Comparison of ENCODE assay signal across 36 cellular contexts in the genomic region with DNA sequence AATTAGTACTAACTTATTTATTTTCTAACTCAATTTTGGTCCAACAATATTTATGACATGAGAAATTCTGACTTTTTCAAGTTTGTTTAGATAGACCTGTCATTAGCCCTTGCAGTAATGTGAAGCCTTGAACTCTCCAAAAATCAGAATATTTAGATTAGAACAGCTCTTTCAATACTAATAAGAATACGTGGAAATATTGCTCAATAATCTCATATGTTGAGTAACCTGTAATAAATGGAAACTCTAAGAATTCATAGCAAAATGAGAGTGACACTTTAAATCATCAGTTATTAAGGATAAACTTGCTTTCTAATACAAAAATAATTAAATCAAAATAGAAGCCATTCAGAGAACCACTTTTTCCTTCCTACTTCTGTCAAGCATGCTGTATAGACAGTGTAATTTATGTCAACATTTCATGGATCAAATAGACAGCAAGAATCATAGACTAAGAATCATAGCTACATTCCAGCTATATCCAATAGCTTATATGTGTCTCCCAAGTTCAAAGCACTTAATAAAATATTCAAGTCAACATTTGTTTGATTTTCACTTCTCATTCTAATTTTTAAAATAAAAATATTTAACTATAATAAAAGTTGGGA.
A peak's percentile ranks its signal among the peaks of the same experiment; 100 is the strongest.
DNase-seq lines count a peak whose midpoint lies in the region; ATAC-seq, FAIRE-seq and TF ChIP-seq lines count a peak whose summit lies in the region.
"Had no signal": no experiment of that assay in that cellular context is flagged by ENCODE, and none has a peak within 500 bp of the region (broad histone marks: within the 10 kb centered on the region; RNA-seq: fewer than 3 reads in every experiment).

No MANE protein-coding gene starts in this region.

- no peak overlapping the region for H3K56ac ChIP-seq in IMR-90 (ENCODE audit: extremely low read depth, insufficient read depth, low read length)

- H2BK20ac ChIP-seq in IMR-90 (ENCODE audit: low read depth, low read length) = no peak overlapping the region

- WGBS in HepG2 (ENCODE audit: low lambda C conversion rate) = 0% methylated on average over 1 of the region's 1 CpG
- WGBS in right lobe of liver (ENCODE audit: insufficient coverage, low coverage, low lambda C conversion rate, missing lambda C conversion rate) = 19% methylated on average over 1 of the region's 1 CpG
- WGBS in IMR-90 (ENCODE audit: extremely low coverage in 2 of 2, insufficient read length in 1 of 2), 2 experiments = no CpG with 5 or more reads among the region's 1 CpG
- 0% methylated on average over 1 of the region's 1 CpG for WGBS in K562 (ENCODE audit: insufficient coverage, low coverage, missing lambda C conversion rate)

- CTCF ChIA-PET in HepG2 (lab: Yijun Ruan, JAX; ENCODE audit: low intra/inter-chr PET ratio, low total read pairs) = no interaction called here
- CTCF ChIA-PET in IMR-90 (lab: Yijun Ruan, JAX) = no interaction called here
- CTCF ChIA-PET in K562 (lab: Yijun Ruan, JAX; ENCODE audit: low intra/inter-chr PET ratio) = no interaction called here

- H3K27ac Mint-ChIP-seq in stimulated activated effector memory CD8-positive, alpha-beta T cell treated with anti-CD3 and anti-CD28 coated beads, Interleukin-12 subunit alpha, Interleukin-12 subunit beta, amount 100 ng/mL, for 72 hours = no peak overlapping the region
- H3K27ac Mint-ChIP-seq: B cell; CD14-positive monocyte; CD4-positive, alpha-beta memory T cell; CD4-positive, alpha-beta T cell; CD4-positive, CD25-positive, alpha-beta regulatory T cell; CD8-positive, alpha-beta memory T cell; CD8-positive, alpha-beta T cell had no signal

- no peak overlapping the region for H3K18ac ChIP-seq in IMR-90 (ENCODE audit: low read depth, low read length)

- no peaks in the 10 kb centered on the region for H3K36me3 Mint-ChIP-seq in stimulated activated effector memory CD8-positive, alpha-beta T cell treated with anti-CD3 and anti-CD28 coated beads, Interleukin-12 subunit alpha, Interleukin-12 subunit beta, amount 100 ng/mL, for 72 hours
- H3K36me3 Mint-ChIP-seq: CD14-positive monocyte; CD4-positive, alpha-beta memory T cell; CD4-positive, CD25-positive, alpha-beta regulatory T cell; CD8-positive, alpha-beta memory T cell; CD8-positive, alpha-beta T cell had no signal

- POLR2A ChIA-PET in HepG2 (lab: Yijun Ruan, JAX) (no interaction called here), IMR-90 (lab: Charles Lee; ENCODE audit: unreplicated experiment) (no interaction called here), K562 (lab: Yijun Ruan, JAX) (no interaction called here)

- peaks cover 18% of the 10 kb centered on the region for H3K9me3 Mint-ChIP-seq in stimulated activated effector memory CD8-positive, alpha-beta T cell treated with anti-CD3 and anti-CD28 coated beads, Interleukin-12 subunit alpha, Interleukin-12 subunit beta, amount 100 ng/mL, for 72 hours

- no peak overlapping the region for H3K4ac ChIP-seq in IMR-90 (ENCODE audit: low read depth, low read length)

- no peaks in the 10 kb centered on the region for H3K9me1 ChIP-seq in IMR-90 (ENCODE audit: insufficient read depth, low read length)
- H3K9me1 ChIP-seq in K562 (ENCODE audit: control insufficient read depth, insufficient read depth, low read length) = no peaks in the 10 kb centered on the region

- BruUV-seq in HepG2 (replicated peaks; lab: Mats Ljungman, UMichigan) (no TSS peak), IMR-90 (replicated peaks; lab: Mats Ljungman, UMichigan) (no TSS peak), K562 (replicated peaks; lab: Mats Ljungman, UMichigan) (no TSS peak)

- no peak overlapping the region for H2BK5ac ChIP-seq in IMR-90 (ENCODE audit: low read depth, low read length, poor library complexity, severe bottlenecking)

- H4K20me1 ChIP-seq in HepG2 (ENCODE audit: insufficient read depth, low read length) (no peaks in the 10 kb centered on the region), IMR-90 (ENCODE audit: insufficient read depth, low read length) (no peaks in the 10 kb centered on the region), K562 (replicated peaks; ENCODE audit: control insufficient read depth, insufficient read depth, low read length) (no peaks in the 10 kb centered on the region), neural cell (ENCODE audit: insufficient read depth) (no peaks in the 10 kb centered on the region)
- H4K20me1 ChIP-seq: BLaER1; BLaER1 treated with 17β-estradiol and CSF1 and Interleukin-3, amounts not matched to agents 10 nM and 100 nM had no signal

- no peaks in the 10 kb centered on the region for H3K4me1 Mint-ChIP-seq in stimulated activated effector memory CD8-positive, alpha-beta T cell treated with anti-CD3 and anti-CD28 coated beads, Interleukin-12 subunit alpha, Interleukin-12 subunit beta, amount 100 ng/mL, for 72 hours
- H3K4me1 Mint-ChIP-seq: B cell; CD14-positive monocyte; CD4-positive, alpha-beta memory T cell; CD4-positive, CD25-positive, alpha-beta regulatory T cell; CD8-positive, alpha-beta memory T cell had no signal

- in situ Hi-C loops in HepG2 (cut with HindIII; ENCODE audit: extremely low pct_ligation_motif_present, low pct_unique_long_range_greater_than_20kb) = no loop called here
- in situ Hi-C loops in IMR-90 (cut with MboI; ENCODE audit: low sequenced_read_pairs) = no loop called here
- in situ Hi-C loops in K562 (cut with MboI) = no loop called here

- no peak overlapping the region for H3K4me3 ChIP-seq in HepG2 (replicated peaks in 1 of 3; ENCODE audit: insufficient read depth in 1 of 3, low read depth in 2 of 3, low read length in 3 of 3)
- H3K4me3 ChIP-seq in right lobe of liver = no peak overlapping the region
- H3K4me3 ChIP-seq in IMR-90 (ENCODE audit: insufficient read depth, low read depth, low read length) = no peak overlapping the region
- H3K4me3 ChIP-seq in K562 = no peak overlapping the region
- no peak overlapping the region for H3K4me3 ChIP-seq in neural cell (ENCODE audit: low read length)
- H3K4me3 ChIP-seq: A549; BLaER1; BLaER1 treated with 17β-estradiol and CSF1 and Interleukin-3, amounts not matched to agents 10 nM and 100 nM had no signal

- H3K4me2 ChIP-seq in HepG2 (ENCODE audit: low read depth, low read length) (no peak overlapping the region), IMR-90 (ENCODE audit: low read depth, low read length) (no peak overlapping the region), K562 (ENCODE audit: insufficient read depth, low read length) (no peak overlapping the region), neural cell (ENCODE audit: low read length) (no peak overlapping the region)
- H3K4me2 ChIP-seq: A549; BLaER1; BLaER1 treated with 17β-estradiol and CSF1 and Interleukin-3, amounts not matched to agents 10 nM and 100 nM had no signal

- FAIRE-seq in HepG2 (lab: Jason Lieb, UNC) (no peak), K562 (lab: Jason Lieb, UNC) (no peak)
- FAIRE-seq: A204.1, A549, D721Med had no signal

- no peak overlapping the region for H4K91ac ChIP-seq in IMR-90 (ENCODE audit: insufficient read depth, low read depth, low read length)

- TF ChIP-seq EP300 in HepG2 (IDR thresholded peaks at IDR 0.05; ENCODE audit: low read depth in 2 of 2, low read length in 2 of 2) = no peak
- TF ChIP-seq EP300 in HepG2 (CRISPR knock-in tag; IDR thresholded peaks at IDR 0.05; ENCODE audit: borderline replicate concordance) = no peak
- TF ChIP-seq EP300 in K562 (IDR thresholded peaks at IDR 0.05; ENCODE audit: low read length) = no peak
- TF ChIP-seq EP300 in neural cell (conservative IDR thresholded peaks at IDR 0.05; ENCODE audit: poor library complexity, severe bottlenecking) = peak; percentile 83

- no peak overlapping the region for H3K4me3 Mint-ChIP-seq in stimulated activated effector memory CD8-positive, alpha-beta T cell treated with anti-CD3 and anti-CD28 coated beads, Interleukin-12 subunit alpha, Interleukin-12 subunit beta, amount 100 ng/mL, for 72 hours
- H3K4me3 Mint-ChIP-seq: B cell; CD14-positive monocyte; CD4-positive, alpha-beta memory T cell; CD4-positive, alpha-beta T cell; CD4-positive, CD25-positive, alpha-beta regulatory T cell; CD8-positive, alpha-beta memory T cell; CD8-positive, alpha-beta T cell had no signal

- H3K27me3 ChIP-seq in HepG2 (ENCODE audit: control insufficient read depth in 1 of 2, insufficient read depth in 2 of 2, low read length in 2 of 2) (no peaks in the 10 kb centered on the region; a peak in 2 of 5 replicates), right lobe of liver (no peaks in the 10 kb centered on the region), IMR-90 (ENCODE audit: control insufficient read depth, insufficient read depth, low read length) (no peaks in the 10 kb centered on the region), K562 (ENCODE audit: control insufficient read depth in 2 of 2, insufficient read depth in 2 of 2, low read length in 2 of 2) (no peaks in the 10 kb centered on the region), neural cell (ENCODE audit: insufficient read depth, low read depth, low read length) (no peaks in the 10 kb centered on the region)
- H3K27me3 ChIP-seq: BE2C; BLaER1; BLaER1 treated with 17β-estradiol and CSF1 and Interleukin-3, amounts not matched to agents 10 nM and 100 nM had no signal

- no peak for TF ChIP-seq POLR2A in HepG2 (IDR thresholded peaks at IDR 0.05; ENCODE audit: insufficient read depth in 1 of 2, low read depth in 2 of 2, low read length in 2 of 2)
- TF ChIP-seq POLR2A in right lobe of liver (IDR thresholded peaks at IDR 0.05) = no peak
- TF ChIP-seq POLR2A in IMR-90 (IDR thresholded peaks at IDR 0.05; ENCODE audit: low read depth, low read length) = no peak
- no peak for TF ChIP-seq POLR2A in K562 (conservative IDR thresholded peaks at IDR 0.05)

- H3K79me2 ChIP-seq in HepG2 (ENCODE audit: insufficient read depth, low read length) = no peaks in the 10 kb centered on the region
- no peaks in the 10 kb centered on the region for H3K79me2 ChIP-seq in K562 (ENCODE audit: control insufficient read depth, insufficient read depth, low read length)
- H3K79me2 ChIP-seq in neural cell (replicated peaks; ENCODE audit: insufficient read depth, low read length) = no peaks in the 10 kb centered on the region

- intact Hi-C loops in HepG2 (cut with micrococcal nuclease; ENCODE audit: unreplicated experiment) (no loop called here), right lobe of liver (cut with DNase I) (no loop called here), IMR-90 (cut with micrococcal nuclease) (no loop called here), K562 (cut with micrococcal nuclease) (no loop called here)

- H2BK120ac ChIP-seq in IMR-90 (ENCODE audit: low read depth, low read length) = no peak overlapping the region

- no peaks in the 10 kb centered on the region for H3K36me3 ChIP-seq in HepG2 (replicated peaks in 1 of 2; ENCODE audit: control insufficient read depth in 1 of 2, insufficient read depth in 2 of 2, low read length in 2 of 2)
- H3K36me3 ChIP-seq in right lobe of liver = no peaks in the 10 kb centered on the region
- no peaks in the 10 kb centered on the region for H3K36me3 ChIP-seq in IMR-90 (ENCODE audit: control insufficient read depth, insufficient read depth, low read length)
- no peaks in the 10 kb centered on the region for H3K36me3 ChIP-seq in K562 (ENCODE audit: control insufficient read depth, insufficient read depth, low read length)
- no peaks in the 10 kb centered on the region for H3K36me3 ChIP-seq in neural cell (ENCODE audit: insufficient read depth, low read length)
- H3K36me3 ChIP-seq: BE2C; BLaER1; BLaER1 treated with 17β-estradiol and CSF1 and Interleukin-3, amounts not matched to agents 10 nM and 100 nM had no signal

- H3K4me1 ChIP-seq in HepG2 (ENCODE audit: insufficient read depth, low read length) (no peaks in the 10 kb centered on the region), right lobe of liver (no peaks in the 10 kb centered on the region), IMR-90 (ENCODE audit: control insufficient read depth, insufficient read depth, low read length) (no peaks in the 10 kb centered on the region), K562 (replicated peaks in 1 of 2; ENCODE audit: control insufficient read depth in 2 of 2, insufficient read depth in 2 of 2, low read length in 2 of 2) (no peaks in the 10 kb centered on the region)
- H3K4me1 ChIP-seq: A549; BE2C; BLaER1; BLaER1 treated with 17β-estradiol and CSF1 and Interleukin-3, amounts not matched to agents 10 nM and 100 nM; Caco-2 had no signal

- no peaks in the 10 kb centered on the region for H3K79me1 ChIP-seq in IMR-90 (ENCODE audit: low read depth in 1 of 2, low read length in 2 of 2)

- no peak overlapping the region for H2BK15ac ChIP-seq in IMR-90 (ENCODE audit: low read depth, low read length)

- TF ChIP-seq CTCF in HepG2 (CRISPR knock-in tag; IDR thresholded peaks at IDR 0.05) = no peak
- no peak for TF ChIP-seq CTCF in right lobe of liver (IDR thresholded peaks at IDR 0.05)
- no peak for TF ChIP-seq CTCF in IMR-90 (conservative IDR thresholded peaks at IDR 0.05; ENCODE audit: low read depth, low read length)
- no peak for TF ChIP-seq CTCF in K562 (IDR thresholded peaks at IDR 0.05 in 2 of 3, conservative IDR thresholded peaks at IDR 0.05 in 1 of 3; ENCODE audit: insufficient read depth in 2 of 3, low read depth in 1 of 3, low read length in 3 of 3)
- no peak for TF ChIP-seq CTCF in neural cell (IDR thresholded peaks at IDR 0.05; ENCODE audit: poor library complexity, severe bottlenecking)

- H2AK9ac ChIP-seq in IMR-90 (replicated peaks; ENCODE audit: low read depth, low read length, poor library complexity) = no peak overlapping the region

- H3K9me2 ChIP-seq in neural cell (ENCODE audit: insufficient read depth, low read length) = no peaks in the 10 kb centered on the region

- H3K9me3 ChIP-seq in HepG2 (ENCODE audit: low read length) (0 out of 2 replicates have a peak, but pooled peaks cover 5% of the 10 kb centered on the region), right lobe of liver (no peaks in the 10 kb centered on the region), IMR-90 (ENCODE audit: control insufficient read depth, insufficient read depth, low read length) (peaks cover 12% of the 10 kb centered on the region), K562 (replicated peaks; ENCODE audit: control insufficient read depth, insufficient read depth, low read depth, low read length) (no peaks in the 10 kb centered on the region), neural cell (ENCODE audit: low read length) (no peaks in the 10 kb centered on the region)
- H3K9me3 ChIP-seq: BE2C; BLaER1; BLaER1 treated with 17β-estradiol and CSF1 and Interleukin-3, amounts not matched to agents 10 nM and 100 nM; Caco-2 had no signal

- H4K5ac ChIP-seq in IMR-90 (ENCODE audit: low read depth, low read length) = no peak overlapping the region

- no peak overlapping the region for H3K27ac ChIP-seq in HepG2 (ENCODE audit: extremely low read length, insufficient read depth, low read length)
- H3K27ac ChIP-seq in right lobe of liver = no peak overlapping the region
- no peak overlapping the region for H3K27ac ChIP-seq in IMR-90 (ENCODE audit: insufficient read depth, low read length)
- no peak overlapping the region for H3K27ac ChIP-seq in K562 (ENCODE audit: extremely low read depth, low read depth, low read length)
- no peak overlapping the region for H3K27ac ChIP-seq in neural cell (ENCODE audit: low read length)
- H3K27ac ChIP-seq: 22Rv1; A549; BLaER1; BLaER1 treated with 17β-estradiol and CSF1 and Interleukin-3, amounts not matched to agents 10 nM and 100 nM; C4-2B had no signal

- TF ChIP-seq RAD21 in HepG2 (CRISPR knock-in tag; IDR thresholded peaks at IDR 0.05) (no peak), IMR-90 (IDR thresholded peaks at IDR 0.05; ENCODE audit: low read length) (no peak), K562 (CRISPR knock-in tag; conservative IDR thresholded peaks at IDR 0.05 in 1 of 2, IDR thresholded peaks at IDR 0.05 in 1 of 2) (no peak), neural cell (conservative IDR thresholded peaks at IDR 0.05) (no peak)

- no peak overlapping the region for H4K8ac ChIP-seq in IMR-90 (ENCODE audit: low read depth in 2 of 2, low read length in 2 of 2)

- H3K9ac ChIP-seq in HepG2 (ENCODE audit: insufficient read depth, low read depth, low read length) (no peak overlapping the region), IMR-90 (ENCODE audit: low read depth, low read length) (no peak overlapping the region), K562 (ENCODE audit: insufficient read depth in 1 of 2, low read depth in 2 of 2, low read length in 2 of 2) (no peak overlapping the region), neural cell (ENCODE audit: low read length) (no peak overlapping the region)
- H3K9ac ChIP-seq: BLaER1; BLaER1 treated with 17β-estradiol and CSF1 and Interleukin-3, amounts not matched to agents 10 nM and 100 nM had no signal

- H3K14ac ChIP-seq in IMR-90 (replicated peaks; ENCODE audit: low read depth, low read length) = no peak overlapping the region

- H2AFZ ChIP-seq in HepG2 (ENCODE audit: low read length) (no peak overlapping the region), IMR-90 (replicated peaks; ENCODE audit: low read length, poor library complexity) (no peak overlapping the region), K562 (ENCODE audit: low read depth, low read length) (no peak overlapping the region), neural cell (ENCODE audit: low read depth, low read length) (no peak overlapping the region)

- H2AK5ac ChIP-seq in IMR-90 (ENCODE audit: low read depth, low read length) = no peak overlapping the region

- DNase-seq in HepG2 (ENCODE audit: low spot score) (no peak), right lobe of liver (no peak), IMR-90 (no peak), K562 (ENCODE audit: extremely low read depth in 1 of 4, low spot score in 3 of 4) (no peak), DMS79 (lab: John Stamatoyannopoulos, UW) (no peak)
- DNase-seq in stimulated activated effector memory CD8-positive, alpha-beta T cell treated with anti-CD3 and anti-CD28 coated beads, Interleukin-12 subunit alpha, Interleukin-12 subunit beta, amount 100 ng/mL, for 72 hours (ENCODE audit: low spot score in 2 of 2) = no peak
- DNase-seq: 8988T; ACHN; AML-193; BE2C; C1 segment of cervical spinal cord; Caco-2; Calu3; CD4-positive, alpha-beta memory T cell; CD4-positive, alpha-beta T cell; CD4-positive, CD25-positive, alpha-beta regulatory T cell; CD8-positive, alpha-beta memory T cell; CD8-positive, alpha-beta T cell; COR-L47; DMS 273 treated with DMSO at 0.1 percent for 48 hours; DMS153; DMS53; DMS79 treated with DMSO at 0.1 percent for 48 hours; DND-41; EL had no signal

- no peak for ATAC-seq in HepG2
- no peak for ATAC-seq in right lobe of liver
- no peak for ATAC-seq in IMR-90 (ENCODE audit: low read depth)
- no peak for ATAC-seq in K562
- no peak for ATAC-seq in HG03139 (IDR thresholded peaks at IDR 0.05; ENCODE audit: unreplicated experiment)
- no peak for ATAC-seq in stimulated activated effector memory CD8-positive, alpha-beta T cell treated with anti-CD3 and anti-CD28 coated beads, Interleukin-12 subunit alpha, Interleukin-12 subunit beta, amount 100 ng/mL, for 72 hours
- ATAC-seq: A549; CD8-positive, alpha-beta T cell had no signal

- no peak overlapping the region for H3K23ac ChIP-seq in IMR-90 (ENCODE audit: low read depth, low read length)

- no peaks in the 10 kb centered on the region for H3F3A ChIP-seq in neural cell (ENCODE audit: insufficient read depth, low read length, poor library complexity, severe bottlenecking)

- dilution Hi-C loops in IMR-90 (cut with HindIII; ENCODE audit: low sequenced_read_pairs, unreplicated experiment) = no loop called here
